8 cellular contexts compared by ENCODE assay signal in the genomic region with DNA sequence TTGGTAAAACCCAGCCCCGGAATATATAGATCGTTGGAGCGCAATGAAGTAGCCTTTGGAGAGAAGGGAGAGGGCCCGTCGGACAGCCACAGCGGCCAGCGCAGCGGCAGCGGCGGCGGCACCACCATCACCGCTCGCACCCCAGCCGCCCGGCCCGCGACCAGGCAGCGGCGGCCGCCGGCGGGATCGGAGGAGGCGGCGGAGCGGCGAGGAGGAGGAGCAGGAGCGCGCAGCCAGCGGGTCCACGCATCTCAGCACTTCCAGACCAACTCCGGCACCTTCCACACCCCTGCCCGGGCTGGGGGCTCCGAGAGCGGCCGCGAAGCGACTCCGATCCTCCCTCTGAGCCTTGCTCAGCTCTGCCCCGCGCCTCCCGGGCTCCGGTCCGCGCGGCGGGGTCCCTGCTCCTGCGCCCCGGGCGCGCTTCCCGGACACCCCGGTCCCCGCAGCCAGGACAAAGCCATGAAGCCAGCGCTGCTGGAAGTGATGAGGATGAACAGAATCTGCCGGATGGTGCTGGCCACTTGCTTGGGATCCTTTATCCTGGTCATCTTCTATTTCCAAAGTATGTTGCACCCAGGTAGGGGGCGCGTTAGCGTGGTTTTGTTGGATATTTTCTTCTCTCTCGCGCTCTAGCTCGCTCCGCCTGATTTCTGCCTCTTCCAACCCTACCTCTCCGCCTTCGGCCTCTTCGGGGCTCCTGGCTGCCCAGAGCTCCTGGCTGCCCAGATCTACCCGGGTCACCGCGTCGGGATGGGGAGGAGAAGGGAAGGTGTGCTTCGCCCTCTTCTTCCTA. TPM values are rescaled to one million over a fixed set of nuclear protein-coding genes. Genes with fewer than 3 reads are reported as not detected.
DNase-seq lines count a peak whose midpoint lies in the region; ATAC-seq and TF ChIP-seq lines count a peak whose summit lies in the region.

No MANE protein-coding gene starts in this region.

- DNase-seq in AG09319 (ENCODE audit: extremely low read depth, low read depth) (peak; percentile 29), NCI-H2171 treated with DMSO at 0.1 percent for 48 hours (lab: John Stamatoyannopoulos, UW) (peak; percentile 73), dedifferentiated amniotic fluid mesenchymal stem cell (ENCODE audit: extremely low spot score) (peak; percentile 53), left lobe of liver (ENCODE audit: low spot score) (peak; percentile 51)
- peak; percentile 60 for DNase-seq in activated CD4-positive, CD25-positive, alpha-beta regulatory T cell treated with anti-CD3 and anti-CD28 coated beads, Interleukin-2, amount 50 U/mL, for 72 hours
- peak in 3 of 4 experiments; percentile 30 to 54 (median 44) for DNase-seq in stimulated activated CD4-positive, alpha-beta T cell treated with anti-CD3 and anti-CD28 coated beads, Interleukin-1b, Interleukin-23, amount 100 ng/mL, for 24 hours (ENCODE audit: low read depth in 4 of 4, low spot score in 1 of 4)

- TF ChIP-seq CTCF in AG09319 (IDR thresholded peaks at IDR 0.05; ENCODE audit: low read depth, low read length), result peak; percentile 57

- peak; percentile 12 for ATAC-seq in GM18858 (IDR thresholded peaks at IDR 0.05; ENCODE audit: unreplicated experiment)
- ATAC-seq in HG03045 (IDR thresholded peaks at IDR 0.05; ENCODE audit: unreplicated experiment), result peak; percentile 28
- peak; percentile 54 for ATAC-seq in left lobe of liver

RNA-seq across cellular contexts. Expression of a gene that starts 0.4 kb away (rescaled TPM):
- total RNA-seq in left lobe of liver, result 1.2 TPM

Comparison
In these comparisons a context has a peak if more than half of its experiments do, and no peak if none do; other contexts are left out.
1. Peak in every context shown above with its lines: DNase-seq and ATAC-seq.